Comparison of ENCODE assay signal across 8 cellular contexts in the genomic region with DNA sequence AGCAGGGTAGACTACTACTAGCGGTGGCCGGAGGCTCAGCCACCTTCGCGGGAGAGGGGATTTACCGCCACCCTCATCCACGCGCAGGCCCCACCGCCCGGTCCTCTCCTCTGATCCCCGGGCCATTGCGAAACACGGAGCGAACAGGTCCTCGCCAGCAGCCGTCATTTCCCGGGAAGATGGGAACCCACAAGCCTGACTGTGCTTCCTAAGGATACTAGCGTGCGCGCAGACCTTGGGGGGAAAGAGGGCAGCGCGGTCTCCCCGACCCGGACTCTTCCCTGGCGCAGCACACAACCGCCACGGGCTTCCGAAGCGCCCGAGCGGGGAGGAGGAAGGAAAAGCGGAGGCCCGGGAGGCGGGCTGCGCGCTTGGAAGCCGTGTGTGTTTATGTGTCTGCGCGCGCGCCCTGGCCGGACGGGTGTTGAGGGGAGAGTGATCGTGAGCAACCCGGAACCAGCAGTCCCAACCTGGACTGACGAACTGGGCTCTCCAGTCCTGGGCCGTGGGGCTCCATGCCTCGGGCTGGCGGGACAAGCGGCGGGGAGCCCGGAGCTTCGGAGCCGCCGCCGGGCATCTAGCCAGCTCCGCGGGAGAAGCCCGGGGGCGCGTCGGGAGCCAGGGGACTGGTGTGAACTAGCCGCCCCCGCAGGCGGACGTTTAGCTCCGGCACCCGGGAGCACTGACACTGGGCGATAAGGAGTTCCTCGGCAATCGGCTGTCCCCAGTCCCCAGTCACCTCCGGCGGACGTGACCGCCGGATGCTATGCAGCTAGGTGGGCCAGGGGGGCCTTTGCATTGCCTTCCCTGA.
DNase-seq lines count a peak whose midpoint lies in the region; ATAC-seq and TF ChIP-seq lines count a peak whose summit lies in the region.

No MANE protein-coding gene starts in this region.

- no peak for ATAC-seq in GM19328 (IDR thresholded peaks at IDR 0.05; ENCODE audit: unreplicated experiment)

- no peak overlapping the region for H3K27ac ChIP-seq in iPS-18a (ENCODE audit: low read length)
- peak overlapping the region; percentile 72 for H3K27ac ChIP-seq in skeletal muscle tissue (ENCODE audit: low read depth, low read length)

- TF ChIP-seq CTCF in NB4 (IDR thresholded peaks at IDR 0.05; ENCODE audit: low read depth, low read length), result no peak

- no peak for TF ChIP-seq POLR2A in NB4 (IDR thresholded peaks at IDR 0.05; ENCODE audit: extremely low read depth, insufficient read length)

- H3K4me3 ChIP-seq in NB4 (ENCODE audit: low read depth, low read length) (peak overlapping the region; percentile 43), iPS-18a (ENCODE audit: low read length) (peak overlapping the region; percentile 59), skeletal muscle tissue (ENCODE audit: low read length in 3 of 3) (peak overlapping the region; percentile 65 to 70 (median 65))

- H3K9ac ChIP-seq in iPS-18a (ENCODE audit: low read length) (peak overlapping the region; percentile 65), skeletal muscle tissue (ENCODE audit: low read depth in 1 of 3, low read length in 3 of 3) (peak overlapping the region; percentile 61 to 81 (median 68))

- peak; percentile 61 for DNase-seq in Daoy (ENCODE audit: low read depth)
- peak; percentile 49 for DNase-seq in NB4 (ENCODE audit: low read depth)
- peak; percentile 65 for DNase-seq in astrocyte of the hippocampus (ENCODE audit: low read depth, low spot score)
- no peak for DNase-seq in NCI-H1930 (lab: John Stamatoyannopoulos, UW)
- DNase-seq in NCI-H2171 (lab: John Stamatoyannopoulos, UW), result no peak

- H3K4me1 ChIP-seq in iPS-18a (ENCODE audit: control insufficient read depth, low read depth, low read length), result peaks cover 53% of the 10 kb centered on the region
- peaks cover 7 to 41% (median 24%) of the 10 kb centered on the region in 3 donors for H3K4me1 ChIP-seq in skeletal muscle tissue (ENCODE audit: control insufficient read depth in 3 of 3, insufficient read depth in 3 of 3, low read length in 3 of 3)

- H3K27me3 ChIP-seq in iPS-18a (ENCODE audit: control insufficient read depth, insufficient read depth, low read length) (peaks cover 52% of the 10 kb centered on the region), skeletal muscle tissue (ENCODE audit: control insufficient read depth in 3 of 3, insufficient read depth in 3 of 3, low read length in 3 of 3) (peaks cover 0 to 58% (median 0%) of the 10 kb centered on the region in 3 donors)

- H3K36me3 ChIP-seq in iPS-18a (ENCODE audit: control insufficient read depth, low read depth, low read length) (no peaks in the 10 kb centered on the region), skeletal muscle tissue (ENCODE audit: control insufficient read depth in 3 of 3, insufficient read depth in 3 of 3, low read length in 3 of 3) (no peaks in the 10 kb centered on the region)

- H3K9me3 ChIP-seq in iPS-18a (ENCODE audit: control insufficient read depth, low read depth, low read length), result no peaks in the 10 kb centered on the region
- no peaks in the 10 kb centered on the region for H3K9me3 ChIP-seq in skeletal muscle tissue (ENCODE audit: control insufficient read depth in 3 of 3, low read length in 3 of 3)

Comparison
In these comparisons a context has a peak if more than half of its experiments do, and no peak if none do; other contexts are left out.
1. DNase-seq: peak in Daoy (single experiment), NB4 (single experiment) and astrocyte of the hippocampus (single experiment); none in NCI-H1930 (0 of 2) and NCI-H2171 (single experiment).
2. Peak in every context shown above with its lines, with median percentiles within 50 percentile points of each other: H3K4me3 ChIP-seq.